Comparison of ENCODE assay signal across 14 cellular contexts in the genomic region with DNA sequence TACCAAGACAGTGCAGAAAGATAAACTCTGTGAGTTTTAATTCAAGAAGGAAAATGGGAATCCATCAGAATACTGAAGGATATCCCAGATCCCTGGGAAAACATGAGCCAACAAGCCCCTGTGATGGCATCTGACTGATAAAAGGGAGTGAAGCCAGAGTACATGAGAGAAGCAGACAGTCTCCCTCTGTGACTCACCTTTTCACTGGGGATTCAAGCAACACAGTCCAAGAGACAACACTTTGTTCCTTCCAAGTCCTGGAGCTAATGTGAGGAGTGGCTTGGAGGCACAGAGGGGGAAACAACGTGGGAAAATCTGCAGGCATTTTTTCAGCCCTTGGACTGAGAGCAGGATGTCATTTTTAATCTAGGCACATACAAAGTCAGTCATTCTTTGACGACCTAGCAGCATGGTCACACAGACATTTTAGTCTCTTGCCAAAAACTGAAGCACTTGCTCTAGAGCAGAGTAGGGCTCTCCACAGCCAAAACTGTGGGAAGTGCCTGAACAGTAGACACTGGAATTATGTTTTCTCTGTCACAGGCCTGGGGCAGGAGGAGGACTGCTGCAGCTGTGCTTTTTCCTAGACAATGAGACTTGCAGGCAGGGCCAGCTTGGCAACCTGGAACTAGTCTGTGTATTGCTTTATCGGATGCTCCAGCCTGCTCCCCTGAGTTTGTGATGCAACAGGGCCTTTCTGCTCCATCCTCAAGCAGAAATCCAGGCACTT.
DNase-seq lines count a peak whose midpoint lies in the region; ATAC-seq and TF ChIP-seq lines count a peak whose summit lies in the region.
"Had no signal": no experiment of that assay in that cellular context is flagged by ENCODE, and none has a peak within 500 bp of the region (broad histone marks: within the 10 kb centered on the region; RNA-seq: fewer than 3 reads in every experiment).

No MANE protein-coding gene starts in this region.

- H3K9me3 ChIP-seq in heart right ventricle (no peaks in the 10 kb centered on the region), right atrium auricular region (no peaks in the 10 kb centered on the region), left lung (no peaks in the 10 kb centered on the region), MM.1S (replicated peaks; ENCODE audit: insufficient read depth, low read length) (no peaks in the 10 kb centered on the region)
- H3K9me3 ChIP-seq: tibial artery had no signal

- H3K4me2 ChIP-seq in MM.1S (ENCODE audit: low read depth, low read length): no peak overlapping the region
- H3K4me2 ChIP-seq: KMS-11 had no signal

- no peaks in the 10 kb centered on the region for H3K79me2 ChIP-seq in MM.1S (ENCODE audit: low read length)

- no peaks in the 10 kb centered on the region for H4K20me1 ChIP-seq in MM.1S (ENCODE audit: insufficient read depth, low read length)

- intact Hi-C loops in heart right ventricle (cut with DNase I): no loop called here
- intact Hi-C loops in left lung (cut with DNase I): no loop called here

- WGBS in heart right ventricle, 2 donors: 25 to 27% methylated on average over 3 of the region's 3 CpGs

- H3K4me3 Mint-ChIP-seq in chondrocyte (ENCODE audit: unreplicated experiment): no peak overlapping the region
- H3K4me3 Mint-ChIP-seq: activated CD4-positive, alpha-beta T cell treated with anti-CD3 and anti-CD28 coated beads, Interleukin-2, amount 10 ng/mL, durations not matched to agents 24 days and 14 days; activated naive CD4-positive, alpha-beta T cell treated with anti-CD3 and anti-CD28 coated beads for 36 hours; stimulated activated effector memory CD8-positive, alpha-beta T cell treated with anti-CD3 and anti-CD28 coated beads, Interleukin-12 subunit alpha, Interleukin-12 subunit beta, amount 100 ng/mL, for 72 hours had no signal

- no peak overlapping the region for H3K9ac ChIP-seq in MM.1S (ENCODE audit: low read length)
- H3K9ac ChIP-seq: KMS-11 had no signal

- H3K27me3 ChIP-seq in heart right ventricle: no peaks in the 10 kb centered on the region
- H3K27me3 ChIP-seq in right atrium auricular region: no peaks in the 10 kb centered on the region
- no peaks in the 10 kb centered on the region for H3K27me3 ChIP-seq in left lung
- no peaks in the 10 kb centered on the region for H3K27me3 ChIP-seq in MM.1S (replicated peaks; ENCODE audit: insufficient read depth, low read length)
- H3K27me3 ChIP-seq: tibial artery had no signal

- H3K36me3 Mint-ChIP-seq in chondrocyte (ENCODE audit: low read depth): peaks cover 7% of the 10 kb centered on the region
- H3K36me3 Mint-ChIP-seq: stimulated activated effector memory CD8-positive, alpha-beta T cell treated with anti-CD3 and anti-CD28 coated beads, Interleukin-12 subunit alpha, Interleukin-12 subunit beta, amount 100 ng/mL, for 72 hours had no signal

- TF ChIP-seq CTCF in heart right ventricle (IDR thresholded peaks at IDR 0.05) (no peak), right atrium auricular region (IDR thresholded peaks at IDR 0.05) (no peak), chondrocyte (IDR thresholded peaks at IDR 0.05) (no peak), left lung (IDR thresholded peaks at IDR 0.05) (no peak), MM.1S (IDR thresholded peaks at IDR 0.05; ENCODE audit: low read length) (no peak)

- H3K9me2 ChIP-seq in MM.1S (replicated peaks; ENCODE audit: insufficient read depth, low read length): no peaks in the 10 kb centered on the region

- peaks cover 16% of the 10 kb centered on the region for H3K9me3 Mint-ChIP-seq in chondrocyte (ENCODE audit: low read depth)
- H3K9me3 Mint-ChIP-seq: activated CD4-positive, alpha-beta T cell treated with anti-CD3 and anti-CD28 coated beads, Interleukin-2, amount 10 ng/mL, durations not matched to agents 24 days and 14 days; activated naive CD4-positive, alpha-beta T cell treated with anti-CD3 and anti-CD28 coated beads for 36 hours; stimulated activated effector memory CD8-positive, alpha-beta T cell treated with anti-CD3 and anti-CD28 coated beads, Interleukin-12 subunit alpha, Interleukin-12 subunit beta, amount 100 ng/mL, for 72 hours had no signal

- peak in 5 of 8 donors; percentile 23 to 70 (median 58) for ATAC-seq in heart right ventricle
- ATAC-seq in left lung: peak; percentile 37
- no peak for ATAC-seq in GM19324 (IDR thresholded peaks at IDR 0.05; ENCODE audit: low FRiP score, unreplicated experiment)
- ATAC-seq in GM18870 (IDR thresholded peaks at IDR 0.05; ENCODE audit: unreplicated experiment): no peak
- ATAC-seq: stimulated activated effector memory CD8-positive, alpha-beta T cell treated with anti-CD3 and anti-CD28 coated beads, Interleukin-12 subunit alpha, Interleukin-12 subunit beta, amount 100 ng/mL, for 72 hours had no signal

- H3F3A ChIP-seq in MM.1S (ENCODE audit: insufficient read depth, low read length): no peaks in the 10 kb centered on the region

- peaks cover 9% of the 10 kb centered on the region for H3K4me1 Mint-ChIP-seq in chondrocyte (ENCODE audit: low read depth)
- H3K4me1 Mint-ChIP-seq: activated CD4-positive, alpha-beta T cell treated with anti-CD3 and anti-CD28 coated beads, Interleukin-2, amount 10 ng/mL, durations not matched to agents 24 days and 14 days; stimulated activated effector memory CD8-positive, alpha-beta T cell treated with anti-CD3 and anti-CD28 coated beads, Interleukin-12 subunit alpha, Interleukin-12 subunit beta, amount 100 ng/mL, for 72 hours had no signal

- H2AFZ ChIP-seq in MM.1S (ENCODE audit: low read length): no peak overlapping the region

- H3K4me1 ChIP-seq in heart right ventricle (peaks cover 0 to 8% (median 0%) of the 10 kb centered on the region in 9 donors), right atrium auricular region (no peaks in the 10 kb centered on the region), left lung (no peaks in the 10 kb centered on the region), MM.1S (ENCODE audit: low read length) (no peaks in the 10 kb centered on the region)
- H3K4me1 ChIP-seq: tibial artery had no signal

- no peaks in the 10 kb centered on the region for H3K27me3 Mint-ChIP-seq in chondrocyte (ENCODE audit: low read depth)
- H3K27me3 Mint-ChIP-seq: activated CD4-positive, alpha-beta T cell treated with anti-CD3 and anti-CD28 coated beads, Interleukin-2, amount 10 ng/mL, durations not matched to agents 24 days and 14 days had no signal

- H3K27ac Mint-ChIP-seq in chondrocyte (ENCODE audit: unreplicated experiment): peak overlapping the region; percentile 65
- H3K27ac Mint-ChIP-seq: activated CD4-positive, alpha-beta T cell treated with anti-CD3 and anti-CD28 coated beads, Interleukin-2, amount 10 ng/mL, durations not matched to agents 24 days and 14 days; activated naive CD4-positive, alpha-beta T cell treated with anti-CD3 and anti-CD28 coated beads for 36 hours; stimulated activated effector memory CD8-positive, alpha-beta T cell treated with anti-CD3 and anti-CD28 coated beads, Interleukin-12 subunit alpha, Interleukin-12 subunit beta, amount 100 ng/mL, for 72 hours had no signal

- no peak overlapping the region for H3K27ac ChIP-seq in heart right ventricle
- H3K27ac ChIP-seq in right atrium auricular region: no peak overlapping the region
- no peak overlapping the region for H3K27ac ChIP-seq in left lung
- no peak overlapping the region for H3K27ac ChIP-seq in MM.1S (ENCODE audit: low read length)
- H3K27ac ChIP-seq: KMS-11, tibial artery had no signal

- no peak for DNase-seq in heart right ventricle
- no peak for DNase-seq in right atrium auricular region (ENCODE audit: low spot score)
- no peak for DNase-seq in chondrocyte (ENCODE audit: low spot score)
- no peak for DNase-seq in left lung
- no peak for DNase-seq in MM.1S
- no peak for DNase-seq in T1000 (lab: John Stamatoyannopoulos, UW)
- DNase-seq: activated CD4-positive, alpha-beta T cell treated with anti-CD3 and anti-CD28 coated beads, Interleukin-2, amount 10 ng/mL, durations not matched to agents 24 days and 14 days; activated naive CD4-positive, alpha-beta T cell treated with anti-CD3 and anti-CD28 coated beads for 36 hours; effector CD8-positive, alpha-beta T cell; tibial artery had no signal

- H3K36me3 ChIP-seq in heart right ventricle: no peaks in the 10 kb centered on the region
- no peaks in the 10 kb centered on the region for H3K36me3 ChIP-seq in right atrium auricular region
- no peaks in the 10 kb centered on the region for H3K36me3 ChIP-seq in left lung
- no peaks in the 10 kb centered on the region for H3K36me3 ChIP-seq in MM.1S (replicated peaks; ENCODE audit: insufficient read depth, low read length)
- H3K36me3 ChIP-seq: tibial artery had no signal

- H3K4me3 ChIP-seq in heart right ventricle (no peak overlapping the region), right atrium auricular region (no peak overlapping the region), left lung (no peak overlapping the region), MM.1S (ENCODE audit: low read length) (no peak overlapping the region)
- H3K4me3 ChIP-seq: tibial artery had no signal

Comparison
In these comparisons a context has a peak if more than half of its experiments do, and no peak if none do; other contexts are left out.
1. ATAC-seq: peak in heart right ventricle (5 of 8) and left lung (single experiment); none in GM19324 (single experiment) and GM18870 (single experiment).